Comparison of ENCODE assay signal across 18 cellular contexts in genomic region chr12:66194122-66194521, GRCh38.
"Had no signal": no experiment of that assay in that cellular context is flagged by ENCODE, and none has a peak within 500 bp of the region (broad histone marks: within the 10 kb centered on the region; RNA-seq: fewer than 3 reads in every experiment).

No MANE protein-coding gene starts in this region.

- ATAC-seq: left ventricle myocardium superior; lower lobe of right lung; natural killer cell; pancreas; right lobe of liver; stimulated activated memory B cell treated with anti-CD40 and anti-IgM and Interleukin-4, amounts not matched to agents 10 μg/mL and 1 μg/mL and 100 μg/mL, for 72 hours; stimulated activated naive CD8-positive, alpha-beta T cell treated with anti-CD3 and anti-CD28 coated beads, Interleukin-15, Interleukin-2, amounts not matched to agents 100 U/mL and 50 U/mL, for 24 hours had no signal

- H3K4me1 ChIP-seq: pancreas had no signal

- H3K27ac ChIP-seq: dorsolateral prefrontal cortex, lower lobe of right lung, pancreas, right lobe of liver, testis, tibial artery had no signal

- H3K36me3 ChIP-seq: pancreas, right lobe of liver had no signal

- H3K9me3 ChIP-seq: lower lobe of right lung, pancreas, testis, tibial artery had no signal

- DNase-seq: cortex of kidney; dorsolateral prefrontal cortex; effector CD4-positive, alpha-beta T cell; head of caudate nucleus; left ventricle myocardium superior; lower lobe of right lung; natural killer cell; pancreas; right lobe of liver; small intestine; stimulated activated CD4-positive, alpha-beta T cell treated with anti-CD3 and anti-CD28 coated beads, Interleukin-12 subunit alpha, Interleukin-12 subunit beta, amount 100 ng/mL, for 4 hours; stimulated activated CD4-positive, alpha-beta T cell treated with anti-CD3 and anti-CD28 coated beads, Interleukin-1b, Interleukin-23, amount 100 ng/mL, for 48 hours; stimulated activated CD4-positive, alpha-beta T cell treated with anti-CD3 and anti-CD28 coated beads, Interleukin-4, amount 100 ng/mL, for 4 hours; stimulated activated naive CD8-positive, alpha-beta T cell treated with anti-CD3 and anti-CD28 coated beads, Interleukin-15, Interleukin-2, amounts not matched to agents 100 U/mL and 50 U/mL, for 24 hours; substantia nigra; testis; tibial artery had no signal

- H3K27me3 ChIP-seq: testis, tibial artery had no signal

- H3K4me3 ChIP-seq: dorsolateral prefrontal cortex, lower lobe of right lung, pancreas, right lobe of liver, testis, tibial artery had no signal
